ENCODE assay signal across 8 cellular contexts in the genomic region with DNA sequence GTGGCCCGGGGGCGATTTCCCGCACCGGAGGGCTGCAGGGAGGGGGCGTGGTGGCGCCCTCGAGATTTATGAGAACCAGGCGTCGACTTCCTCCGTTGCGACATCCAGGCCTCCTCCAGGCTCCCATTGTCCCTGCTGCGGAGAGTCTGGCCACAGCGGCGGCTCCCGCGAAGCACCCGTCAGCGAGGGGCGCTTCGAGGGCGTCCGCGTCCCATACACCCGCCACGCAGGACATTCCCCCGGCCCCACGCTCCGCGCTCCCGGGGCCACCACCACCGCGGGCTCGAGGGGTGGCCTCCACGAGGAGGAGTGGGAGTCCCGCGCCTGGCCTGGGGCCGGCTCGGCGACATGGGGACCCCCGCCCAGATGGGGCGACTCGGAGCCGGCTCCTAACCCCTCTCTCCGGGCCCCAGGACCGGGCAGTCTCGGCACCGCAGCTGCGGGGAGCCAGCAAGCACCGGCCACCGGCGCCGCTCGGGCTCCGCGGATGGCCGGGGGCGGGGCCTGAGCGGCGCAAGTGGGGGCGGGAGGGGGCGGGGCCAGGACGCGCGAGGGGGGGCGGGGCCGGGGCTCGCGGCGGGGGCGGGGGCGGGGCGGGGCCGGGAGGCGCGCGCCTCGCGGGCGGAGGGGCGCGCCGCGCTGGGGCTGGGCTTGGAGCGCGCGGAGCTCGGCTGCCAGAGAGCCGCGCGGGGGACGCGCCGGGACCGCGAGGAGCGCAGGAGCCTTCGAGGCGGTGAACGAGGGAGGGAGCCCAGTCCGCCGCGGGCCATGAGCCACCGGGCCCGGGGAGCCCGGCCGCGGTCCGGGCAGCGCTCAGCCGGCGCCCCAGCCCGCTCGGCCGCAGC. TPM values are rescaled to one million over a fixed set of nuclear protein-coding genes. Genes with fewer than 3 reads are reported as not detected.
DNase-seq lines count a peak whose midpoint lies in the region; ATAC-seq, FAIRE-seq and TF ChIP-seq lines count a peak whose summit lies in the region.

TSS of gene SH2B2 (plus strand) at position 632 of the 845 bp plus-strand sequence. CDS start 13,683 bp downstream, outside the sequence.

- no peaks in the 10 kb centered on the region for H3K9me3 ChIP-seq in small intestine (ENCODE audit: control insufficient read depth, low read depth)

- peak within 1 kb of the TSS; percentile 59 to 85 for H3K4me3 ChIP-seq in small intestine (ENCODE audit: low read depth in 1 of 2, low read length in 2 of 2)

- peak within 1 kb of the TSS in 1 of 2 donors; percentile 86 for H3K27ac ChIP-seq in small intestine (ENCODE audit: low read depth in 1 of 2, low read length in 1 of 2)

- no peaks in the 10 kb centered on the region for H3K27me3 ChIP-seq in small intestine (ENCODE audit: control insufficient read depth in 2 of 2, insufficient read depth in 2 of 2, low read length in 2 of 2)

- peak; percentile 16 for DNase-seq in AG09319 (ENCODE audit: extremely low read depth, low read depth)
- peak; percentile 69 for DNase-seq in M059J (ENCODE audit: low read depth)
- peak; percentile 32 for DNase-seq in T-helper 22 cell (ENCODE audit: low read depth)
- DNase-seq in central memory CD4-positive, alpha-beta T cell: peak; percentile 39
- peak; percentile 84 for DNase-seq in islet precursor cell
- DNase-seq in small intestine: peak; percentile 39

- H3K36me3 ChIP-seq in small intestine (ENCODE audit: control insufficient read depth in 2 of 2, insufficient read depth in 2 of 2, low read length in 2 of 2): no peaks in the 10 kb centered on the region

- TF ChIP-seq CTCF in AG09319 (IDR thresholded peaks at IDR 0.05; ENCODE audit: low read depth, low read length): no peak

- 0 to 1% (median 0%) methylated on average over 41 to 106 of the region's 114 CpGs for WGBS in small intestine, 3 donors

- FAIRE-seq in small intestine (lab: Jason Lieb, UNC): no peak

- ATAC-seq in GM18861 (IDR thresholded peaks at IDR 0.05; ENCODE audit: unreplicated experiment): peak; percentile 16
- ATAC-seq in GM21360 (IDR thresholded peaks at IDR 0.05; ENCODE audit: unreplicated experiment): no peak

- H3K4me1 ChIP-seq in small intestine (ENCODE audit: control insufficient read depth in 2 of 2, insufficient read depth in 1 of 2, low read depth in 1 of 2, low read length in 1 of 2): no peaks in the 10 kb centered on the region

RNA-seq across cellular contexts. Expression of gene SH2B2, which starts in this region (rescaled TPM):
- total RNA-seq in M059J (2014; rRNA removed; shearing (Covaris generic)): 0.44 and 5.1 TPM in 2 replicates
- polyA plus RNA-seq in small intestine: 1 to 10 TPM in 2 of 3 donors, under 1 TPM in 1; 0.67 to 2.5 (median 1.6) TPM

Comparison
In these comparisons a context has a peak if more than half of its experiments do, and no peak if none do; other contexts are left out.
1. DNase-seq: peak in every context shown above with its lines; median percentile 84 in islet precursor cell; 69 in M059J; 39 in central memory CD4-positive, alpha-beta T cell; 39 in small intestine; 32 in T-helper 22 cell; 16 in AG09319.